In genomic region chr7:2924866-2925840, GRCh38 we compare ENCODE assay signal across 19 cellular contexts.
DNase-seq lines count a peak whose midpoint lies in the region; ATAC-seq and TF ChIP-seq lines count a peak whose summit lies in the region.
"Had no signal": no experiment of that assay in that cellular context is flagged by ENCODE, and none has a peak within 500 bp of the region (broad histone marks: within the 10 kb centered on the region; RNA-seq: fewer than 3 reads in every experiment).

No MANE protein-coding gene starts in this region.

- TF ChIP-seq CTCF in choroid plexus epithelial cell (conservative IDR thresholded peaks at IDR 0.05; ENCODE audit: low read depth, low read length) (no peak), GM13977 (IDR thresholded peaks at IDR 0.05; ENCODE audit: extremely low read depth, insufficient read depth, missing control alignments) (no peak)

- H3K36me3 Mint-ChIP-seq in activated naive CD4-positive, alpha-beta T cell treated with anti-CD3 and anti-CD28 coated beads, Interleukin-2, amount 10 ng/mL, durations not matched to agents 7 days and 5 days: peaks cover 44% of the 10 kb centered on the region
- peaks cover 68% of the 10 kb centered on the region for H3K36me3 Mint-ChIP-seq in stimulated activated memory B cell treated with anti-CD40 and anti-IgM and Interleukin-4, amounts not matched to agents 10 μg/mL and 1 μg/mL and 100 μg/mL, for 72 hours
- peaks cover 9% of the 10 kb centered on the region for H3K36me3 Mint-ChIP-seq in T-helper 17 cell (ENCODE audit: low read depth)

- CTCF ChIA-PET in activated naive CD4-positive, alpha-beta T cell treated with anti-CD3 and anti-CD28 coated beads, Interleukin-2, amount 10 ng/mL, durations not matched to agents 7 days and 5 days (lab: Charles Lee): no interaction called here

- in situ Hi-C loops in GM13977 (cut with MboI; ENCODE audit: low pct_unique_long_range_greater_than_20kb, low sequenced_read_pairs, unreplicated experiment): no loop called here

- no peaks in the 10 kb centered on the region for H3K27me3 Mint-ChIP-seq in activated naive CD4-positive, alpha-beta T cell treated with anti-CD3 and anti-CD28 coated beads, Interleukin-2, amount 10 ng/mL, durations not matched to agents 7 days and 5 days
- H3K27me3 Mint-ChIP-seq in stimulated activated memory B cell treated with anti-CD40 and anti-IgM and Interleukin-4, amounts not matched to agents 10 μg/mL and 1 μg/mL and 100 μg/mL, for 72 hours: no peaks in the 10 kb centered on the region
- H3K27me3 Mint-ChIP-seq in T-helper 17 cell: no peaks in the 10 kb centered on the region
- H3K27me3 Mint-ChIP-seq: naive thymus-derived CD4-positive, alpha-beta T cell had no signal

- H3K9me3 ChIP-seq in T-helper 17 cell (ENCODE audit: control insufficient read depth, low read length, poor library complexity, severe bottlenecking): no peaks in the 10 kb centered on the region
- H3K9me3 ChIP-seq: prostate gland, vagina had no signal

- H3K9me3 Mint-ChIP-seq in activated naive CD4-positive, alpha-beta T cell treated with anti-CD3 and anti-CD28 coated beads, Interleukin-2, amount 10 ng/mL, durations not matched to agents 7 days and 5 days: no peaks in the 10 kb centered on the region
- H3K9me3 Mint-ChIP-seq in stimulated activated memory B cell treated with anti-CD40 and anti-IgM and Interleukin-4, amounts not matched to agents 10 μg/mL and 1 μg/mL and 100 μg/mL, for 72 hours: peaks cover 6% of the 10 kb centered on the region

- H3K4me3 Mint-ChIP-seq in activated naive CD4-positive, alpha-beta T cell treated with anti-CD3 and anti-CD28 coated beads, Interleukin-2, amount 10 ng/mL, durations not matched to agents 7 days and 5 days: no peak overlapping the region
- no peak overlapping the region for H3K4me3 Mint-ChIP-seq in stimulated activated memory B cell treated with anti-CD40 and anti-IgM and Interleukin-4, amounts not matched to agents 10 μg/mL and 1 μg/mL and 100 μg/mL, for 72 hours
- H3K4me3 Mint-ChIP-seq in T-helper 17 cell: no peak overlapping the region
- H3K4me3 Mint-ChIP-seq: naive thymus-derived CD4-positive, alpha-beta T cell had no signal

- H3K4me3 ChIP-seq in choroid plexus epithelial cell (ENCODE audit: low read depth, low read length): no peak overlapping the region
- H3K4me3 ChIP-seq: lung, prostate gland, vagina had no signal

- H3K27ac Mint-ChIP-seq in activated naive CD4-positive, alpha-beta T cell treated with anti-CD3 and anti-CD28 coated beads, Interleukin-2, amount 10 ng/mL, durations not matched to agents 7 days and 5 days: peak overlapping the region; percentile 43
- peak overlapping the region; percentile 43 for H3K27ac Mint-ChIP-seq in stimulated activated memory B cell treated with anti-CD40 and anti-IgM and Interleukin-4, amounts not matched to agents 10 μg/mL and 1 μg/mL and 100 μg/mL, for 72 hours
- no peak overlapping the region for H3K27ac Mint-ChIP-seq in T-helper 17 cell

- DNase-seq in activated naive CD4-positive, alpha-beta T cell treated with anti-CD3 and anti-CD28 coated beads, Interleukin-2, amount 10 ng/mL, durations not matched to agents 7 days and 5 days: peak; percentile 14
- no peak for DNase-seq in activated naive CD4-positive, alpha-beta T cell treated with Interleukin-2 at 50 U/mL for 16 hours
- DNase-seq in NCI-H1092 treated with DMSO at 0.1 percent for 48 hours (lab: John Stamatoyannopoulos, UW) (peak; percentile 46), choroid plexus epithelial cell (ENCODE audit: low read depth) (peak; percentile 11), activated gamma-delta T cell (lab: John Stamatoyannopoulos, UW) (no peak), GM13977 (ENCODE audit: low spot score) (no peak), T-helper 17 cell (no peak)
- DNase-seq: activated CD4-positive, alpha-beta T cell treated with anti-CD3 and anti-CD28 coated beads, Interleukin-2, amount 50 U/mL, for 1 hour; activated T-cell treated with anti-CD3 and anti-CD28 coated beads, Interleukin-2, amount 50 U/mL, for 48 hours; amniotic stem cell; foreskin keratinocyte; H7; naive thymus-derived CD4-positive, alpha-beta T cell; NCI-H524 treated with DMSO at 0.1 percent for 48 hours; OCI-M1 had no signal

- ATAC-seq in stimulated activated memory B cell treated with anti-CD40 and anti-IgM and Interleukin-4, amounts not matched to agents 10 μg/mL and 1 μg/mL and 100 μg/mL, for 72 hours: no peak
- no peak for ATAC-seq in T-helper 17 cell
- ATAC-seq: foreskin keratinocyte; naive thymus-derived CD4-positive, alpha-beta T cell had no signal

- no peaks in the 10 kb centered on the region for H3K4me1 Mint-ChIP-seq in activated naive CD4-positive, alpha-beta T cell treated with anti-CD3 and anti-CD28 coated beads, Interleukin-2, amount 10 ng/mL, durations not matched to agents 7 days and 5 days
- H3K4me1 Mint-ChIP-seq in stimulated activated memory B cell treated with anti-CD40 and anti-IgM and Interleukin-4, amounts not matched to agents 10 μg/mL and 1 μg/mL and 100 μg/mL, for 72 hours: peaks cover 6% of the 10 kb centered on the region
- peaks cover 7% of the 10 kb centered on the region for H3K4me1 Mint-ChIP-seq in T-helper 17 cell
- H3K4me1 Mint-ChIP-seq: naive thymus-derived CD4-positive, alpha-beta T cell had no signal

Comparison
In these comparisons a context has a peak if more than half of its experiments do, and no peak if none do; other contexts are left out.
1. DNase-seq: peak in activated naive CD4-positive, alpha-beta T cell treated with anti-CD3 and anti-CD28 coated beads, Interleukin-2, amount 10 ng/mL, durations not matched to agents 7 days and 5 days (single experiment), NCI-H1092 treated with DMSO at 0.1 percent for 48 hours (single experiment) and choroid plexus epithelial cell (single experiment); none in activated naive CD4-positive, alpha-beta T cell treated with Interleukin-2 at 50 U/mL for 16 hours (single experiment), activated gamma-delta T cell (single experiment), GM13977 (single experiment) and T-helper 17 cell (0 of 3).